ENCODE assay signal across 15 cellular contexts in genomic region chr2:182554950-182555349, GRCh38.
"Had no signal": no experiment of that assay in that cellular context is flagged by ENCODE, and none has a peak within 500 bp of the region (broad histone marks: within the 10 kb centered on the region; RNA-seq: fewer than 3 reads in every experiment).

No MANE protein-coding gene starts in this region.

- DNase-seq: activated CD4-positive, alpha-beta T cell treated with anti-CD3 and anti-CD28 coated beads, Interleukin-2, amount 10 ng/mL, durations not matched to agents 7 days and 5 days; activated CD8-positive, alpha-beta memory T cell treated with anti-CD3 and anti-CD28 coated beads for 24 hours; activated naive CD4-positive, alpha-beta T cell treated with anti-CD3 and anti-CD28 coated beads, Interleukin-2, amount 10 ng/mL, durations not matched to agents 7 days and 5 days; colonic mucosa; heart right ventricle; mucosa of descending colon; naive thymus-derived CD8-positive, alpha-beta T cell; retina; stimulated activated CD4-positive, alpha-beta T cell treated with anti-CD3 and anti-CD28 coated beads, Interleukin-4, amount 100 ng/mL, for 1 hour; stimulated activated CD8-positive, alpha-beta memory T cell treated with anti-CD3 and anti-CD28 coated beads, Interleukin-4, amount 100 ng/mL, for 48 hours; upper lobe of left lung had no signal

- H3K27me3 ChIP-seq: cardiac muscle cell, colonic mucosa, heart right ventricle, neutrophil, upper lobe of left lung had no signal

- H3K27ac ChIP-seq: cardiac muscle cell, colonic mucosa, heart right ventricle, neutrophil, upper lobe of left lung had no signal

- H3K9me3 ChIP-seq: colonic mucosa, heart right ventricle, mucosa of descending colon, neutrophil, upper lobe of left lung had no signal

- ATAC-seq: heart right ventricle; mucosa of descending colon; naive thymus-derived CD8-positive, alpha-beta T cell had no signal

- FAIRE-seq: frontal cortex, islet of Langerhans had no signal

- H3K36me3 ChIP-seq: cardiac muscle cell, colonic mucosa, heart right ventricle, neutrophil, upper lobe of left lung had no signal

- H3K4me1 ChIP-seq: colonic mucosa, heart right ventricle, upper lobe of left lung had no signal

- H3K4me3 ChIP-seq: cardiac muscle cell, colonic mucosa, heart right ventricle, mucosa of descending colon, upper lobe of left lung had no signal
